Comparison of ENCODE assay signal across 8 cellular contexts in genomic region chr4:10100734-10101216, GRCh38. TPM values are rescaled to one million over a fixed set of nuclear protein-coding genes. Genes with fewer than 3 reads are reported as not detected.
DNase-seq lines count a peak whose midpoint lies in the region; ATAC-seq and TF ChIP-seq lines count a peak whose summit lies in the region.

No MANE protein-coding gene starts in this region.

- no peaks in the 10 kb centered on the region for H3K9me3 ChIP-seq in esophagus squamous epithelium

- no peak overlapping the region for H3K9ac ChIP-seq in rectal smooth muscle tissue (ENCODE audit: low read length)

- intact Hi-C loops in esophagus squamous epithelium (cut with DNase I): no loop called here

- ATAC-seq in GM18861 (IDR thresholded peaks at IDR 0.05; ENCODE audit: unreplicated experiment) (peak; percentile 28), HG03280 (IDR thresholded peaks at IDR 0.05; ENCODE audit: unreplicated experiment) (no peak)

- no peaks in the 10 kb centered on the region for H3K27me3 ChIP-seq in esophagus squamous epithelium
- no peaks in the 10 kb centered on the region for H3K27me3 ChIP-seq in rectal smooth muscle tissue (ENCODE audit: control insufficient read depth, insufficient read depth, low read length)

- H3K4me1 ChIP-seq in esophagus squamous epithelium (peaks cover 79 to 100% (median 92%) of the 10 kb centered on the region in 3 donors), rectal smooth muscle tissue (ENCODE audit: control insufficient read depth, insufficient read depth, low read length) (peaks cover 68% of the 10 kb centered on the region)

- 29 to 77% methylated on average over 3 to 4 of the region's 12 CpGs for WGBS in esophagus squamous epithelium, 2 donors

- H3K27ac ChIP-seq in esophagus squamous epithelium: peak overlapping the region; percentile 38 to 89 (median 77)
- peak overlapping the region; percentile 44 for H3K27ac ChIP-seq in rectal smooth muscle tissue (ENCODE audit: low read depth, low read length)

- DNase-seq in UCSD-AML1 (lab: John Stamatoyannopoulos, UW; ENCODE audit: unreplicated experiment) (peak; percentile 65), esophagus squamous epithelium (lab: John Stamatoyannopoulos, UW) (no peak), NCI-H2029 treated with DMSO at 0.1 percent for 48 hours (lab: John Stamatoyannopoulos, UW) (no peak), NCI-H345 treated with DMSO at 0.1 percent for 48 hours (lab: John Stamatoyannopoulos, UW; ENCODE audit: unreplicated experiment) (no peak)
- DNase-seq in NK-92 treated with Interleukin-12 subunit alpha and Interleukin-12 subunit beta, amount 100 ng/mL, for 24 hours (lab: John Stamatoyannopoulos, UW): no peak

- peaks cover 24 to 78% (median 24%) of the 10 kb centered on the region in 3 donors for H3K36me3 ChIP-seq in esophagus squamous epithelium
- peaks cover 34% of the 10 kb centered on the region for H3K36me3 ChIP-seq in rectal smooth muscle tissue (ENCODE audit: control insufficient read depth, insufficient read depth, low read length)

- H3K4me3 ChIP-seq in esophagus squamous epithelium (no peak overlapping the region), rectal smooth muscle tissue (ENCODE audit: low read length) (no peak overlapping the region)

- TF ChIP-seq POLR2A in esophagus squamous epithelium (IDR thresholded peaks at IDR 0.05): no peak

- no peak for TF ChIP-seq CTCF in esophagus squamous epithelium (IDR thresholded peaks at IDR 0.05)

RNA-seq across cellular contexts. Expression of gene WDR1, which starts 15.8 kb away (rescaled TPM):
- total RNA-seq in esophagus squamous epithelium: 100 to 1,000 TPM; 131 to 203 (median 171) TPM
